9 cellular contexts compared by ENCODE assay signal in genomic region chr1:5980314-5981008, GRCh38. TPM values are rescaled to one million over a fixed set of nuclear protein-coding genes. Genes with fewer than 3 reads are reported as not detected.
DNase-seq lines count a peak whose midpoint lies in the region; ATAC-seq lines count a peak whose summit lies in the region.
"Had no signal": no experiment of that assay in that cellular context is flagged by ENCODE, and none has a peak within 500 bp of the region (broad histone marks: within the 10 kb centered on the region; RNA-seq: fewer than 3 reads in every experiment).

No MANE protein-coding gene starts in this region.

- ATAC-seq in left ventricle myocardium superior (peak; percentile 93), GM18909 (IDR thresholded peaks at IDR 0.05; ENCODE audit: poor library complexity, unreplicated experiment) (no peak)

- H3K27ac Mint-ChIP-seq in T-helper 2 cell treated with Interferon-gamma antibody and Interleukin-4, amounts not matched to agents 5 μg/mL and 100 μg/mL, for 36 hours = peak overlapping the region; percentile 61

- intact Hi-C loops in left ventricle myocardium superior (cut with micrococcal nuclease) = no loop called here

- DNase-seq in T-helper 2 cell treated with Interferon-gamma antibody and Interleukin-4, amounts not matched to agents 5 μg/mL and 100 μg/mL, for 36 hours (ENCODE audit: low spot score) = no peak
- DNase-seq in T-helper 2 cell (no peak), SW480 (ENCODE audit: low spot score) (peak; percentile 85), left ventricle myocardium superior (peak; percentile 80), midbrain (lab: John Stamatoyannopoulos, UW) (no peak)
- DNase-seq in central memory CD4-positive, alpha-beta T cell = no peak

- peaks cover 11% of the 10 kb centered on the region for H3K36me3 Mint-ChIP-seq in T-helper 2 cell treated with Interferon-gamma antibody and Interleukin-4, amounts not matched to agents 5 μg/mL and 100 μg/mL, for 36 hours (ENCODE audit: low read depth)

- peak overlapping the region; percentile 49 for H3K27ac ChIP-seq in temporal lobe (ENCODE audit: low read depth, low read length)
- H3K27ac ChIP-seq: KMS-11 had no signal

- peaks cover 32% of the 10 kb centered on the region for H3K4me1 Mint-ChIP-seq in T-helper 2 cell treated with Interferon-gamma antibody and Interleukin-4, amounts not matched to agents 5 μg/mL and 100 μg/mL, for 36 hours (ENCODE audit: low read depth)

- H3K4me3 Mint-ChIP-seq in T-helper 2 cell treated with Interferon-gamma antibody and Interleukin-4, amounts not matched to agents 5 μg/mL and 100 μg/mL, for 36 hours = no peak overlapping the region

- no peaks in the 10 kb centered on the region for H3K27me3 Mint-ChIP-seq in T-helper 2 cell treated with Interferon-gamma antibody and Interleukin-4, amounts not matched to agents 5 μg/mL and 100 μg/mL, for 36 hours (ENCODE audit: low read depth)

- no peaks in the 10 kb centered on the region for H3K9me3 Mint-ChIP-seq in T-helper 2 cell treated with Interferon-gamma antibody and Interleukin-4, amounts not matched to agents 5 μg/mL and 100 μg/mL, for 36 hours

RNA-seq across cellular contexts. Expression of gene NPHP4, which starts 11.8 kb away (rescaled TPM):
- total RNA-seq in left ventricle myocardium superior (4.9 TPM), temporal lobe (6.9 TPM)

Comparison
In these comparisons a context has a peak if more than half of its experiments do, and no peak if none do; other contexts are left out.
1. DNase-seq: peak in SW480 (single experiment) and left ventricle myocardium superior (single experiment); none in T-helper 2 cell treated with Interferon-gamma antibody and Interleukin-4, amounts not matched to agents 5 μg/mL and 100 μg/mL, for 36 hours (single experiment), T-helper 2 cell (0 of 5), central memory CD4-positive, alpha-beta T cell (single experiment) and midbrain (single experiment).